In genomic region chr3:42654331-42655201, GRCh38 we compare ENCODE assay signal across 8 cellular contexts. TPM values are rescaled to one million over a fixed set of nuclear protein-coding genes. Genes with fewer than 3 reads are reported as not detected.
DNase-seq lines count a peak whose midpoint lies in the region; ATAC-seq and TF ChIP-seq lines count a peak whose summit lies in the region.

No MANE protein-coding gene starts in this region.

- TF ChIP-seq CTCF in GM23338 (conservative IDR thresholded peaks at IDR 0.05; ENCODE audit: low read depth in 2 of 2) (peak; percentile 29 to 58), thyroid gland (IDR thresholded peaks at IDR 0.05) (no peak)

- no CpG with 5 or more reads among the region's 94 CpGs for WGBS in mesendoderm (ENCODE audit: extremely low coverage, insufficient coverage, low lambda C conversion rate)
- WGBS in thyroid gland, 2 donors = 7% methylated on average over 11 of the region's 94 CpGs; no CpG with 5 or more reads in 1 of the 2 donors

- no peak overlapping the region for H2BK120ac ChIP-seq in mesendoderm (ENCODE audit: low read depth, low read length)

- ATAC-seq in GM23338 = peak; percentile 62
- no peak for ATAC-seq in GM21528 (IDR thresholded peaks at IDR 0.05; ENCODE audit: low FRiP score, unreplicated experiment)
- ATAC-seq in HG03378 (IDR thresholded peaks at IDR 0.05; ENCODE audit: unreplicated experiment) = no peak

- peak overlapping the region; percentile 63; the same call in 2 of the 3 replicates for H3K4me3 Mint-ChIP-seq in GM23338
- peak overlapping the region; percentile 34 for H3K4me3 Mint-ChIP-seq in T-helper 1 cell treated with Interleukin-12 subunit alpha and Interleukin-12 subunit beta and Interleukin-4 antibody, amounts not matched to agents 30 μg/mL and 1 μg/mL, for 36 hours

- no peaks in the 10 kb centered on the region for H3K9me3 ChIP-seq in BLaER1 treated with 17β-estradiol and CSF1 and Interleukin-3, amounts not matched to agents 10 nM and 100 nM (replicated peaks in 1 of 11)
- H3K9me3 ChIP-seq in thyroid gland = no peaks in the 10 kb centered on the region

- peaks cover 43% of the 10 kb centered on the region for H3K4me1 Mint-ChIP-seq in GM23338
- peaks cover 13% of the 10 kb centered on the region for H3K4me1 Mint-ChIP-seq in T-helper 1 cell treated with Interleukin-12 subunit alpha and Interleukin-12 subunit beta and Interleukin-4 antibody, amounts not matched to agents 30 μg/mL and 1 μg/mL, for 36 hours (ENCODE audit: low read depth)

- peak overlapping the region; percentile 78 to 99 (median 86) for H3K4me3 ChIP-seq in BLaER1 treated with 17β-estradiol and CSF1 and Interleukin-3, amounts not matched to agents 10 nM and 100 nM
- peak overlapping the region; percentile 76 for H3K4me3 ChIP-seq in GM23338
- peak overlapping the region; percentile 56 for H3K4me3 ChIP-seq in mesendoderm (ENCODE audit: low read length)
- peak overlapping the region in 2 of 3 donors; percentile 78 to 89 for H3K4me3 ChIP-seq in thyroid gland (replicated peaks in 1 of 3)

- H3K23ac ChIP-seq in mesendoderm (ENCODE audit: low read length) = peak overlapping the region; percentile 45

- no peak overlapping the region for H4K5ac ChIP-seq in mesendoderm (ENCODE audit: low read length)

- no peak overlapping the region for H3K27ac Mint-ChIP-seq in GM23338
- H3K27ac Mint-ChIP-seq in T-helper 1 cell treated with Interleukin-12 subunit alpha and Interleukin-12 subunit beta and Interleukin-4 antibody, amounts not matched to agents 30 μg/mL and 1 μg/mL, for 36 hours = no peak overlapping the region

- peak overlapping the region; percentile 96 for H3K4ac ChIP-seq in mesendoderm (ENCODE audit: low read depth, low read length)

- peaks cover 0 to 51% (median 30%) of the 10 kb centered on the region in 11 experiments; a peak in 17 of 22 replicates for H4K20me1 ChIP-seq in BLaER1 treated with 17β-estradiol and CSF1 and Interleukin-3, amounts not matched to agents 10 nM and 100 nM
- H4K20me1 ChIP-seq in GM23338 (replicated peaks; ENCODE audit: insufficient read depth) = no peaks in the 10 kb centered on the region

- H3K4me1 ChIP-seq in BLaER1 treated with 17β-estradiol and CSF1 and Interleukin-3, amounts not matched to agents 10 nM and 100 nM = peaks cover 75 to 87% (median 82%) of the 10 kb centered on the region in 10 experiments
- H3K4me1 ChIP-seq in GM23338 (ENCODE audit: insufficient read depth) (peaks cover 22% of the 10 kb centered on the region), mesendoderm (ENCODE audit: control insufficient read depth, low read depth, low read length) (peaks cover 18% of the 10 kb centered on the region), thyroid gland (peaks cover 28 to 36% of the 10 kb centered on the region in 2 donors)

- H3K27me3 ChIP-seq in BLaER1 treated with 17β-estradiol and CSF1 and Interleukin-3, amounts not matched to agents 10 nM and 100 nM = no peaks in the 10 kb centered on the region
- H3K27me3 ChIP-seq in GM23338 (ENCODE audit: insufficient read depth) (no peaks in the 10 kb centered on the region), mesendoderm (ENCODE audit: insufficient read depth, low read length, poor library complexity) (no peaks in the 10 kb centered on the region), thyroid gland (no peaks in the 10 kb centered on the region)

- H3F3A ChIP-seq in GM23338 (replicated peaks; ENCODE audit: low read depth) = no peaks in the 10 kb centered on the region

- peak overlapping the region; percentile 91 to 98 (median 94) for H3K9ac ChIP-seq in BLaER1 treated with 17β-estradiol and CSF1 and Interleukin-3, amounts not matched to agents 10 nM and 100 nM
- peak overlapping the region; percentile 84 for H3K9ac ChIP-seq in mesendoderm (ENCODE audit: low read length)

- H3K4me2 ChIP-seq in BLaER1 treated with 17β-estradiol and CSF1 and Interleukin-3, amounts not matched to agents 10 nM and 100 nM = peak overlapping the region; percentile 89 to 100 (median 99)
- H3K4me2 ChIP-seq in GM23338 (peak overlapping the region; percentile 90), mesendoderm (ENCODE audit: low read length) (peak overlapping the region; percentile 40)

- H3K36me3 Mint-ChIP-seq in GM23338 (ENCODE audit: low read depth) = peaks cover 2% of the 10 kb centered on the region; the same call in 1 of the 3 replicates
- H3K36me3 Mint-ChIP-seq in T-helper 1 cell treated with Interleukin-12 subunit alpha and Interleukin-12 subunit beta and Interleukin-4 antibody, amounts not matched to agents 30 μg/mL and 1 μg/mL, for 36 hours (ENCODE audit: low read depth) = no peaks in the 10 kb centered on the region

- no peak overlapping the region for H2AK5ac ChIP-seq in mesendoderm (ENCODE audit: low read length)

- peak overlapping the region; percentile 76 for H2AFZ ChIP-seq in GM23338

- H4K8ac ChIP-seq in mesendoderm (ENCODE audit: low read depth, low read length) = peak overlapping the region; percentile 29

- peaks cover 2% of the 10 kb centered on the region for H3K79me1 ChIP-seq in mesendoderm (ENCODE audit: low read length)

- TF ChIP-seq POLR2A in thyroid gland (IDR thresholded peaks at IDR 0.05) = peak; percentile 23 to 68

- peak; percentile 92 for DNase-seq in GM23338 (ENCODE audit: low spot score)
- no peak for DNase-seq in epithelial cell of prostate (ENCODE audit: low read depth, low spot score)
- peak; percentile 91 for DNase-seq in mesendoderm
- DNase-seq in thyroid gland = peak; percentile 71 to 74

- H3K56ac ChIP-seq in mesendoderm (ENCODE audit: low read length) = peak overlapping the region; percentile 92

- H3K79me2 ChIP-seq in GM23338 (replicated peaks; ENCODE audit: insufficient read depth) = no peaks in the 10 kb centered on the region
- no peaks in the 10 kb centered on the region for H3K79me2 ChIP-seq in mesendoderm (ENCODE audit: control insufficient read depth, insufficient read depth, low read length)

- no peak overlapping the region for H2BK15ac ChIP-seq in mesendoderm (replicated peaks; ENCODE audit: low read depth)

- peak overlapping the region; percentile 71 for H3K18ac ChIP-seq in mesendoderm (ENCODE audit: low read length)

- no peaks in the 10 kb centered on the region for H3K9me2 ChIP-seq in GM23338 (ENCODE audit: insufficient read depth)

- intact Hi-C loops in thyroid gland (cut with DNase I) = loop anchor here (2.0 kb wide), 1 partner anchor 64 kb away; the partner anchor contains the start of gene SS18L2

- peak overlapping the region; percentile 88 to 96 (median 94) for H3K27ac ChIP-seq in BLaER1 treated with 17β-estradiol and CSF1 and Interleukin-3, amounts not matched to agents 10 nM and 100 nM
- no peak overlapping the region for H3K27ac ChIP-seq in GM23338 (ENCODE audit: low read depth)
- H3K27ac ChIP-seq in epithelial cell of prostate = peak overlapping the region; percentile 69
- no peak overlapping the region for H3K27ac ChIP-seq in mesendoderm (ENCODE audit: low read depth, low read length)
- H3K27ac ChIP-seq in thyroid gland = peak overlapping the region; percentile 86 to 97 (median 92)

- peaks cover 13% of the 10 kb centered on the region for H3K27me3 Mint-ChIP-seq in GM23338 (ENCODE audit: insufficient read depth, low read depth, poor library complexity)
- no peaks in the 10 kb centered on the region for H3K27me3 Mint-ChIP-seq in T-helper 1 cell treated with Interleukin-12 subunit alpha and Interleukin-12 subunit beta and Interleukin-4 antibody, amounts not matched to agents 30 μg/mL and 1 μg/mL, for 36 hours (ENCODE audit: low read depth)

- H3K9me3 Mint-ChIP-seq in GM23338 = no peaks in the 10 kb centered on the region
- no peaks in the 10 kb centered on the region for H3K9me3 Mint-ChIP-seq in T-helper 1 cell treated with Interleukin-12 subunit alpha and Interleukin-12 subunit beta and Interleukin-4 antibody, amounts not matched to agents 30 μg/mL and 1 μg/mL, for 36 hours

- no peak overlapping the region for H2BK5ac ChIP-seq in mesendoderm (ENCODE audit: low read length)

- peaks cover 3 to 28% (median 16%) of the 10 kb centered on the region in 11 experiments; a peak in 17 of 22 replicates for H3K36me3 ChIP-seq in BLaER1 treated with 17β-estradiol and CSF1 and Interleukin-3, amounts not matched to agents 10 nM and 100 nM
- no peaks in the 10 kb centered on the region for H3K36me3 ChIP-seq in GM23338 (ENCODE audit: insufficient read depth)
- H3K36me3 ChIP-seq in mesendoderm (ENCODE audit: control insufficient read depth, insufficient read depth, low read length) = no peaks in the 10 kb centered on the region
- H3K36me3 ChIP-seq in thyroid gland = peaks cover 0 to 5% of the 10 kb centered on the region in 2 donors

TF ChIP-seq in GM23338, 12 proteins besides CTCF, POLR2A, EP300 and RAD21 (continues in another document):
- peak; percentile 37; the same call in 1 of the 2 replicates for TF ChIP-seq CREB1 (CRISPR knock-in tag; IDR thresholded peaks at IDR 0.05; ENCODE audit: low read depth)
- no peak for TF ChIP-seq ZNF114 (CRISPR knock-in tag; IDR thresholded peaks at IDR 0.05)

RNA-seq across cellular contexts. Expression of gene ZBTB47, which starts 1.1 kb away (rescaled TPM):
- total RNA-seq in GM23338 (2014; rRNA removed; shearing (Covaris generic)) = 2.8 and 2.9 TPM in 2 replicates
- 0.48 and 0.63 TPM in 2 replicates for polyA plus RNA-seq in GM23338 (2016; fragmentation: Nextera tagmentation; extraction: Ambion mirVana)
- 1.2 TPM for polyA plus RNA-seq in mesendoderm (2013, experiment 1 of 2)
- 1.2 TPM for polyA plus RNA-seq in mesendoderm (2013, experiment 2 of 2)
- total RNA-seq in thyroid gland = 10 to 100 TPM; 33.3 to 44.4 (median 42.0) TPM

RNA-seq across cellular contexts. Expression of gene KLHL40, which starts 30.8 kb away (rescaled TPM):
- not detected in 2 replicates for total RNA-seq in GM23338 (2014; rRNA removed; shearing (Covaris generic))
- not detected in 2 replicates for polyA plus RNA-seq in GM23338 (2016; fragmentation: Nextera tagmentation; extraction: Ambion mirVana)
- not detected for polyA plus RNA-seq in mesendoderm (2013, experiment 1 of 2)
- polyA plus RNA-seq in mesendoderm (2013, experiment 2 of 2) = not detected
- not detected for total RNA-seq in thyroid gland

RNA-seq across cellular contexts. Expression of gene HHATL, which starts 48.0 kb away (rescaled TPM):
- not detected in 2 replicates for total RNA-seq in GM23338 (2014; rRNA removed; shearing (Covaris generic))
- polyA plus RNA-seq in GM23338 (2016; fragmentation: Nextera tagmentation; extraction: Ambion mirVana) = not detected in 2 replicates
- polyA plus RNA-seq in mesendoderm (2013, experiment 1 of 2) = not detected
- polyA plus RNA-seq in mesendoderm (2013, experiment 2 of 2) = not detected
- total RNA-seq in thyroid gland = 10 to 100 TPM; 15.7 to 64.1 (median 32.4) TPM

RNA-seq across cellular contexts. Expression of gene NKTR, which starts 54.1 kb away (rescaled TPM):
- 88.2 and 117 TPM in 2 replicates for total RNA-seq in GM23338 (2014; rRNA removed; shearing (Covaris generic))
- polyA plus RNA-seq in GM23338 (2016; fragmentation: Nextera tagmentation; extraction: Ambion mirVana) = 68.7 and 81.3 TPM in 2 replicates
- 30.9 TPM for polyA plus RNA-seq in mesendoderm (2013, experiment 1 of 2)
- 31.8 TPM for polyA plus RNA-seq in mesendoderm (2013, experiment 2 of 2)
- total RNA-seq in thyroid gland = 100 to 1,000 TPM; 157 to 383 (median 197) TPM

Comparison
In these comparisons a context has a peak if more than half of its experiments do, and no peak if none do; other contexts are left out.
1. H3K27ac ChIP-seq: peak in BLaER1 treated with 17β-estradiol and CSF1 and Interleukin-3, amounts not matched to agents 10 nM and 100 nM (11 of 11), epithelial cell of prostate (single experiment) and thyroid gland (3 of 3); none in GM23338 (single experiment) and mesendoderm (single experiment).
2. H3K4me2 ChIP-seq: peak in every context shown above with its lines; median percentile 99 in BLaER1 treated with 17β-estradiol and CSF1 and Interleukin-3, amounts not matched to agents 10 nM and 100 nM; 90 in GM23338; 40 in mesendoderm.
3. CTCF ChIP-seq: peak in GM23338 (2 of 2); none in thyroid gland (0 of 6).
4. RNA of gene HHATL, which starts 48.0 kb away (total RNA-seq): 15.7 to 64.1 TPM in thyroid gland; not detected in GM23338; every median in the first group is over 10 times any median in the second.
5. Peak in every context shown above with its lines, with median percentiles within 50 percentile points of each other: H3K4me3 ChIP-seq.